ENCODE assay signal across 33 cellular contexts in genomic region chr4:68123525-68123924, GRCh38. TPM values are rescaled to one million over a fixed set of nuclear protein-coding genes. Genes with fewer than 3 reads are reported as not detected.
"Had no signal": no experiment of that assay in that cellular context is flagged by ENCODE, and none has a peak within 500 bp of the region (broad histone marks: within the 10 kb centered on the region; RNA-seq: fewer than 3 reads in every experiment).

No MANE protein-coding gene starts in this region.

- H3K4me1 ChIP-seq: SJCRH30 had no signal

- DNase-seq: activated CD4-positive, alpha-beta T cell treated with anti-CD3 and anti-CD28 coated beads, Interleukin-2, amount 10 ng/mL, durations not matched to agents 24 days and 14 days; activated CD4-positive, alpha-beta T cell treated with anti-CD3 and anti-CD28 coated beads, Interleukin-2, amount 50 U/mL, for 4 hours; activated CD8-positive, alpha-beta T cell treated with anti-CD3 and anti-CD28 coated beads for 36 hours; activated gamma-delta T cell; activated naive CD4-positive, alpha-beta T cell treated with Interleukin-2 at 50 U/mL for 16 hours; activated naive CD8-positive, alpha-beta T cell treated with anti-CD3 and anti-CD28 coated beads, Interleukin-2, amount 50 U/mL, for 24 hours; activated T-cell treated with anti-CD3 and anti-CD28 coated beads, Interleukin-2, amount 50 U/mL, for 24 hours; anterior cingulate cortex; Karpas-422; KBM-7; NCI-H1105; NCI-H1417 treated with DMSO at 0.1 percent for 48 hours; NCI-H1930; NCI-H2081 treated with DMSO at 0.1 percent for 48 hours; NCI-H226; NCI-H446 treated with DMSO at 0.1 percent for 48 hours; NCI-H524; NCI-H69; NCI-H82; SHP77; SJCRH30; T1000; WERI-Rb-1 had no signal

- H3K4me1 Mint-ChIP-seq: activated CD4-positive, alpha-beta T cell treated with anti-CD3 and anti-CD28 coated beads, Interleukin-2, amount 10 ng/mL, durations not matched to agents 24 days and 14 days; activated naive CD8-positive, alpha-beta T cell treated with anti-CD3 and anti-CD28 coated beads, Interleukin-2, amount 50 U/mL, for 24 hours; brain had no signal

- H3K36me3 Mint-ChIP-seq: activated naive CD4-positive, alpha-beta T cell treated with anti-CD3 and anti-CD28 coated beads, Interleukin-2, amount 50 U/mL, for 72 hours; brain had no signal

- H3K36me3 ChIP-seq: SJCRH30, WERI-Rb-1 had no signal

- H3K4me3 ChIP-seq: SJCRH30, SK-N-MC had no signal

- H3K9me3 Mint-ChIP-seq: activated CD4-positive, alpha-beta T cell treated with anti-CD3 and anti-CD28 coated beads, Interleukin-2, amount 10 ng/mL, durations not matched to agents 24 days and 14 days; activated CD8-positive, alpha-beta T cell treated with anti-CD3 and anti-CD28 coated beads for 36 hours; activated naive CD4-positive, alpha-beta T cell treated with anti-CD3 and anti-CD28 coated beads, Interleukin-2, amount 50 U/mL, for 72 hours; activated naive CD8-positive, alpha-beta T cell treated with anti-CD3 and anti-CD28 coated beads, Interleukin-2, amount 50 U/mL, for 24 hours; activated T-cell treated with anti-CD3 and anti-CD28 coated beads, Interleukin-2, amount 50 U/mL, for 24 hours; activated T-helper 2 cell treated with anti-CD3 and anti-CD28 coated beads, Interferon-gamma antibody, Interleukin-2, Interleukin-4, amounts not matched to agents 10 μg/mL and 5 μg/mL and 100 μg/mL, durations not matched to agents 14 hours and 24 hours and 36 hours; brain had no signal

- ATAC-seq: activated CD8-positive, alpha-beta T cell treated with anti-CD3 and anti-CD28 coated beads for 36 hours; activated naive CD4-positive, alpha-beta T cell treated with anti-CD3 and anti-CD28 coated beads, Interleukin-2, amount 50 U/mL, for 72 hours; activated naive CD8-positive, alpha-beta T cell treated with anti-CD3 and anti-CD28 coated beads, Interleukin-2, amount 50 U/mL, for 24 hours; Panc1 had no signal

- H3K27me3 Mint-ChIP-seq: activated CD4-positive, alpha-beta T cell treated with anti-CD3 and anti-CD28 coated beads, Interleukin-2, amount 10 ng/mL, durations not matched to agents 24 days and 14 days; activated CD8-positive, alpha-beta T cell treated with anti-CD3 and anti-CD28 coated beads for 36 hours; activated naive CD8-positive, alpha-beta T cell treated with anti-CD3 and anti-CD28 coated beads, Interleukin-2, amount 50 U/mL, for 24 hours; activated T-cell treated with anti-CD3 and anti-CD28 coated beads, Interleukin-2, amount 50 U/mL, for 24 hours; brain had no signal

- H3K9me3 ChIP-seq: SJCRH30 had no signal

- H3K27ac Mint-ChIP-seq: activated CD4-positive, alpha-beta T cell treated with anti-CD3 and anti-CD28 coated beads, Interleukin-2, amount 10 ng/mL, durations not matched to agents 24 days and 14 days; activated CD8-positive, alpha-beta T cell treated with anti-CD3 and anti-CD28 coated beads for 36 hours; activated naive CD4-positive, alpha-beta T cell treated with anti-CD3 and anti-CD28 coated beads, Interleukin-2, amount 50 U/mL, for 72 hours; activated naive CD8-positive, alpha-beta T cell treated with anti-CD3 and anti-CD28 coated beads, Interleukin-2, amount 50 U/mL, for 24 hours; activated T-cell treated with anti-CD3 and anti-CD28 coated beads, Interleukin-2, amount 50 U/mL, for 24 hours; activated T-helper 2 cell treated with anti-CD3 and anti-CD28 coated beads, Interferon-gamma antibody, Interleukin-2, Interleukin-4, amounts not matched to agents 10 μg/mL and 5 μg/mL and 100 μg/mL, durations not matched to agents 14 hours and 24 hours and 36 hours; brain had no signal

- H3K27ac ChIP-seq: SJCRH30, SK-N-MC, WERI-Rb-1 had no signal

- H3K27me3 ChIP-seq: SJCRH30 had no signal

- H3K4me3 Mint-ChIP-seq: activated CD4-positive, alpha-beta T cell treated with anti-CD3 and anti-CD28 coated beads, Interleukin-2, amount 10 ng/mL, durations not matched to agents 24 days and 14 days; activated CD8-positive, alpha-beta T cell treated with anti-CD3 and anti-CD28 coated beads for 36 hours; activated naive CD8-positive, alpha-beta T cell treated with anti-CD3 and anti-CD28 coated beads, Interleukin-2, amount 50 U/mL, for 24 hours; activated T-cell treated with anti-CD3 and anti-CD28 coated beads, Interleukin-2, amount 50 U/mL, for 24 hours; brain had no signal

RNA-seq across cellular contexts. Expression of gene TMPRSS11F, which starts 6.1 kb away (rescaled TPM):
- total RNA-seq: activated CD4-positive, alpha-beta T cell treated with anti-CD3 and anti-CD28 coated beads, Interleukin-2, amount 10 ng/mL, durations not matched to agents 24 days and 14 days; activated CD8-positive, alpha-beta memory T cell treated with anti-CD3 and anti-CD28 coated beads for 36 hours; activated CD8-positive, alpha-beta T cell treated with anti-CD3 and anti-CD28 coated beads for 36 hours; activated naive CD4-positive, alpha-beta T cell treated with anti-CD3 and anti-CD28 coated beads, Interleukin-2, amount 50 U/mL, for 72 hours; activated T-helper 2 cell treated with anti-CD3 and anti-CD28 coated beads, Interferon-gamma antibody, Interleukin-2, Interleukin-4, amounts not matched to agents 10 μg/mL and 5 μg/mL and 100 μg/mL, durations not matched to agents 14 hours and 24 hours and 36 hours; MCF 10A; RPMI7951; SJCRH30; T-helper 1 cell treated with Interleukin-12 subunit alpha and Interleukin-12 subunit beta and Interleukin-4 antibody, amounts not matched to agents 30 ng/mL and 1 ng/mL, for 36 hours; T-helper 2 cell treated with Interferon-gamma antibody and Interleukin-4, amounts not matched to agents 100 ng/mL and 5 ng/mL, for 36 hours had no signal
